18 cellular contexts compared by ENCODE assay signal in the genomic region with DNA sequence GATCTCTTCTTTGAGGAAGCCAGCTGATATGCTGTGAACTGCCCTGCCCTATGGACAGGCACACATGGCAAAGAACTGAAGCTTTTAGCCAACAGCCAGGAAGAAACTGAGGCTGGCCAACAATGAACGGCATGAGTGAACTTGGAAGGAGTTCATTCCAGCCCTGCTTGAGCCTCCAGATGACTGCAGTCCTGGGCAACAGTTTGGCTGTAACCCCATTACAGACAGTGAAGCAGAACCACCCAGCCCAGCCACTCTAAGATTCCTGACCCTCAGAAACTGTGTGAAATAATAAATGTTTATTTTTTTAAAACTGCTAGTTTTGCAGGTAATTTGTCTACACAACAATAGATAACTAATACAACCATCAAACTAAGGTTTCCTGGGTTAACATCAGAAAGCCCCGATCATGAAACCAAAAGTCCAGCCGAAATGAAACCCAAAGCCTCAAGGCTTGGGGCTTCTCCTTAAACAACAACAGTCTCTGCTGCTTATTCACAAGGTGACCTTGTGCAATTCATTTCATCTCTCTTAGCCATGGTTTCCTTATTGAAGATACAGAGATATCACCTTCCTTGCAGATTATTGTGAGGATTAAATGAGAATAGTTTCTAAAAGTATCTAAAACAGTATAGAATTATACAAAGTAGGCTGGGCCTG.
DNase-seq lines count a peak whose midpoint lies in the region; ATAC-seq and TF ChIP-seq lines count a peak whose summit lies in the region.
"Had no signal": no experiment of that assay in that cellular context is flagged by ENCODE, and none has a peak within 500 bp of the region (broad histone marks: within the 10 kb centered on the region; RNA-seq: fewer than 3 reads in every experiment).

No MANE protein-coding gene starts in this region.

- no peak for TF ChIP-seq CTCF in GM10248 (IDR thresholded peaks at IDR 0.05; ENCODE audit: control extremely low read depth, extremely low read depth, low read depth, missing control alignments)

- CTCF ChIA-PET in GM10248 (lab: Yijun Ruan, JAX), result no interaction called here

- POLR2A ChIA-PET in GM10248 (lab: Yijun Ruan, JAX), result no interaction called here

- DNase-seq in GM10248 (ENCODE audit: extremely low spot score), result peak; percentile 44
- no peak for DNase-seq in SHP77 treated with DMSO at 0.1 percent for 48 hours (lab: John Stamatoyannopoulos, UW)
- no peak for DNase-seq in NCI-H2227 treated with DMSO at 0.1 percent for 48 hours (lab: John Stamatoyannopoulos, UW)
- DNase-seq in NCI-H510A (lab: John Stamatoyannopoulos, UW), result no peak
- DNase-seq: activated naive CD4-positive, alpha-beta T cell treated with anti-CD3 and anti-CD28 coated beads, Interleukin-2, amount 50 U/mL, for 16 hours; central memory CD4-positive, alpha-beta T cell; islet precursor cell; mucosa of descending colon; NCI-H1417; NCI-H526 treated with DMSO at 0.1 percent for 48 hours; ovary; Right ventricle myocardium superior; stimulated activated CD4-positive, alpha-beta T cell treated with anti-CD3 and anti-CD28 coated beads, Interleukin-15, amount 100 ng/mL, for 24 hours; upper lobe of left lung had no signal

- peak; percentile 38 for ATAC-seq in GM19043 (IDR thresholded peaks at IDR 0.05; ENCODE audit: low read depth, unreplicated experiment)
- ATAC-seq in HG02588 (IDR thresholded peaks at IDR 0.05; ENCODE audit: unreplicated experiment), result peak; percentile 44
- ATAC-seq in HG03354 (IDR thresholded peaks at IDR 0.05; ENCODE audit: poor library complexity, severe bottlenecking, unreplicated experiment), result peak; percentile 59
- no peak for ATAC-seq in HG03439 (IDR thresholded peaks at IDR 0.05; ENCODE audit: unreplicated experiment)
- ATAC-seq: mucosa of descending colon had no signal
